ENCODE assay signal across 1 cellular context in genomic region chr10:88794731-88795130, GRCh38.
TF ChIP-seq lines count a peak whose summit lies in the region.

No MANE protein-coding gene starts in this region.

TF ChIP-seq in SK-N-SH, 30 proteins besides CTCF, POLR2A, EP300 and RAD21 (continued from another document):
- no peak for TF ChIP-seq USF2 (IDR thresholded peaks at IDR 0.05; ENCODE audit: borderline replicate concordance, low read depth, low read length)
- TF ChIP-seq GATA2 (CRISPR knock-in tag; IDR thresholded peaks at IDR 0.05) = no peak
- no peak for TF ChIP-seq GABPA (IDR thresholded peaks at IDR 0.05; ENCODE audit: low read depth)
- TF ChIP-seq YY1 (IDR thresholded peaks at IDR 0.05; ENCODE audit: low read depth) = no peak
- TF ChIP-seq TCF12 (IDR thresholded peaks at IDR 0.05) = peak; percentile 77
- no peak for TF ChIP-seq REST (IDR thresholded peaks at IDR 0.05; ENCODE audit: low read depth, low read length)
- TF ChIP-seq MEF2A (IDR thresholded peaks at IDR 0.05; ENCODE audit: borderline replicate concordance, low read depth) = no peak
- no peak for TF ChIP-seq EZH2phosphoT487 (IDR thresholded peaks at IDR 0.05; ENCODE audit: borderline replicate concordance, low read depth)
- TF ChIP-seq POLR2AphosphoS5 (IDR thresholded peaks at IDR 0.05; ENCODE audit: low read depth, low read length) = no peak
- TF ChIP-seq TEAD4 (IDR thresholded peaks at IDR 0.05; ENCODE audit: borderline replicate concordance, insufficient read depth) = 0 out of 2 replicates have a peak, but pooled peaks have one; percentile 22
- TF ChIP-seq RCOR1 (IDR thresholded peaks at IDR 0.05; ENCODE audit: low read length) = no peak
- TF ChIP-seq NRF1 (IDR thresholded peaks at IDR 0.05; ENCODE audit: low read depth, low read length) = no peak
- TF ChIP-seq TAF1 (IDR thresholded peaks at IDR 0.05; ENCODE audit: borderline replicate concordance, low read depth, low read length) = no peak
- no peak for TF ChIP-seq SIN3A (IDR thresholded peaks at IDR 0.05; ENCODE audit: borderline replicate concordance, low read depth, low read length)
- no peak for TF ChIP-seq MXI1 (IDR thresholded peaks at IDR 0.05; ENCODE audit: low read depth, low read length)
- no peak for TF ChIP-seq FOXJ3 (CRISPR knock-in tag; IDR thresholded peaks at IDR 0.05)
- no peak for TF ChIP-seq MAX (IDR thresholded peaks at IDR 0.05; ENCODE audit: low read depth)
- TF ChIP-seq ZBTB33 (IDR thresholded peaks at IDR 0.05; ENCODE audit: borderline replicate concordance, low read depth) = no peak
- peak; percentile 43; the same call in 1 of the 2 replicates for TF ChIP-seq PBX3 (IDR thresholded peaks at IDR 0.05)
- TF ChIP-seq FOXM1 (IDR thresholded peaks at IDR 0.05; ENCODE audit: low read depth) = no peak
- no peak for TF ChIP-seq SMC3 (IDR thresholded peaks at IDR 0.05; ENCODE audit: low read depth, low read length)
- no peak for TF ChIP-seq ELF1 (IDR thresholded peaks at IDR 0.05)
- TF ChIP-seq IRF3 (IDR thresholded peaks at IDR 0.05; ENCODE audit: low read depth, low read length) = no peak
- no peak for TF ChIP-seq CHD2 (IDR thresholded peaks at IDR 0.05; ENCODE audit: low read length, partially characterized antibody)
- TF ChIP-seq FOSL2 (IDR thresholded peaks at IDR 0.05; ENCODE audit: borderline replicate concordance, low read depth) = no peak
- no peak for TF ChIP-seq RFX5 (IDR thresholded peaks at IDR 0.05; ENCODE audit: low read length)
